ENCODE assay signal across 2 cellular contexts in genomic region chrX:96713303-96713702, GRCh38.
TF ChIP-seq lines count a peak whose summit lies in the region.

No MANE protein-coding gene starts in this region.

TF ChIP-seq in A549, 52 proteins besides CTCF, POLR2A, EP300 and RAD21 (continued from another document):
- no peak for TF ChIP-seq HMGXB4 (CRISPR knock-in tag; IDR thresholded peaks at IDR 0.05; ENCODE audit: borderline replicate concordance)
- TF ChIP-seq REST (IDR thresholded peaks at IDR 0.05) = no peak
- TF ChIP-seq CBX2 (IDR thresholded peaks at IDR 0.05; ENCODE audit: borderline replicate concordance, low read depth) = no peak
- TF ChIP-seq POLR2AphosphoS2 (conservative IDR thresholded peaks at IDR 0.05; ENCODE audit: low read length) = no peak
- TF ChIP-seq ZNF302 (CRISPR knock-in tag; IDR thresholded peaks at IDR 0.05) = no peak
- no peak for TF ChIP-seq MAFK (IDR thresholded peaks at IDR 0.05; ENCODE audit: partially characterized antibody)
- no peak for TF ChIP-seq GATA3 (IDR thresholded peaks at IDR 0.05; ENCODE audit: borderline replicate concordance)
- TF ChIP-seq FOSB (CRISPR knock-in tag; IDR thresholded peaks at IDR 0.05) = no peak
- TF ChIP-seq ZSCAN20 (CRISPR knock-in tag; IDR thresholded peaks at IDR 0.05) = no peak
- no peak for TF ChIP-seq TFCP2L1 (CRISPR knock-in tag; IDR thresholded peaks at IDR 0.05)
- TF ChIP-seq JUNB (IDR thresholded peaks at IDR 0.05) = no peak
- no peak for TF ChIP-seq FOXS1 (CRISPR knock-in tag; IDR thresholded peaks at IDR 0.05)

TF ChIP-seq in SK-N-SH treated with all-trans-retinoic acid at 6 μM for 48 hours, 23 proteins besides CTCF, POLR2A, EP300 and RAD21 (continued from another document):
- TF ChIP-seq BACH2 (CRISPR knock-in tag; IDR thresholded peaks at IDR 0.05; ENCODE audit: borderline replicate concordance) (no peak), ZNF8 (CRISPR knock-in tag; IDR thresholded peaks at IDR 0.05) (no peak), GLIS3 (CRISPR knock-in tag; IDR thresholded peaks at IDR 0.05) (no peak), ZFP3 (CRISPR knock-in tag; IDR thresholded peaks at IDR 0.05) (no peak), ESRRG (CRISPR knock-in tag; IDR thresholded peaks at IDR 0.05) (no peak)
